ENCODE assay signal across 13 cellular contexts in genomic region chr10:69336952-69337311, GRCh38. TPM values are rescaled to one million over a fixed set of nuclear protein-coding genes. Genes with fewer than 3 reads are reported as not detected.
DNase-seq lines count a peak whose midpoint lies in the region; ATAC-seq and TF ChIP-seq lines count a peak whose summit lies in the region.
"Had no signal": no experiment of that assay in that cellular context is flagged by ENCODE, and none has a peak within 500 bp of the region (broad histone marks: within the 10 kb centered on the region; RNA-seq: fewer than 3 reads in every experiment).

No MANE protein-coding gene starts in this region.

- H3K4me3 Mint-ChIP-seq in T-helper 17 cell (no peak overlapping the region), glutamatergic neuron (ENCODE audit: unreplicated experiment) (no peak overlapping the region)
- H3K4me3 Mint-ChIP-seq: activated T-helper 1 cell treated with anti-CD3 and anti-CD28 coated beads, Interleukin-12 subunit alpha, Interleukin-12 subunit beta, Interleukin-2, Interleukin-4 antibody, amounts not matched to agents 30 ng/mL and 10 ng/mL and 1 ng/mL, durations not matched to agents 14 hours and 24 hours and 36 hours; CD8-positive, alpha-beta T cell; stimulated activated memory B cell treated with anti-CD40 and anti-IgM and Interleukin-4, amounts not matched to agents 10 μg/mL and 1 μg/mL and 100 μg/mL, for 72 hours had no signal

- no peak for ATAC-seq in T-helper 17 cell
- ATAC-seq in HG03565 (IDR thresholded peaks at IDR 0.05; ENCODE audit: unreplicated experiment): no peak
- ATAC-seq in HG02678 (IDR thresholded peaks at IDR 0.05; ENCODE audit: unreplicated experiment): no peak
- ATAC-seq: CD8-positive, alpha-beta T cell; stimulated activated memory B cell treated with anti-CD40 and anti-IgM and Interleukin-4, amounts not matched to agents 10 μg/mL and 1 μg/mL and 100 μg/mL, for 72 hours had no signal

- H3K4me1 ChIP-seq in BLaER1: peaks cover 91% of the 10 kb centered on the region
- peaks cover 0 to 91% (median 75%) of the 10 kb centered on the region in 4 donors for H3K4me1 ChIP-seq in sigmoid colon

- H3K4me1 Mint-ChIP-seq in T-helper 17 cell: peaks cover 47% of the 10 kb centered on the region
- peaks cover 61% of the 10 kb centered on the region for H3K4me1 Mint-ChIP-seq in glutamatergic neuron (ENCODE audit: low read depth, unreplicated experiment)

- no peak overlapping the region for H3K9ac ChIP-seq in BLaER1

- TF ChIP-seq POLR2A in sigmoid colon (IDR thresholded peaks at IDR 0.05): no peak

- H3K27me3 ChIP-seq in BLaER1: no peaks in the 10 kb centered on the region
- H3K27me3 ChIP-seq in sigmoid colon: no peaks in the 10 kb centered on the region

- H3K4me3 ChIP-seq in BLaER1: no peak overlapping the region
- no peak overlapping the region for H3K4me3 ChIP-seq in sigmoid colon

- 90 to 94% methylated on average over 2 of the region's 2 CpGs for WGBS in sigmoid colon, 2 donors

- no peaks in the 10 kb centered on the region for H3K36me3 Mint-ChIP-seq in T-helper 17 cell (ENCODE audit: low read depth)
- no peaks in the 10 kb centered on the region for H3K36me3 Mint-ChIP-seq in glutamatergic neuron (ENCODE audit: unreplicated experiment)

- peaks cover 7% of the 10 kb centered on the region for H3K9me3 Mint-ChIP-seq in glutamatergic neuron (ENCODE audit: unreplicated experiment)
- H3K9me3 Mint-ChIP-seq: activated T-helper 1 cell treated with anti-CD3 and anti-CD28 coated beads, Interleukin-12 subunit alpha, Interleukin-12 subunit beta, Interleukin-2, Interleukin-4 antibody, amounts not matched to agents 30 ng/mL and 10 ng/mL and 1 ng/mL, durations not matched to agents 14 hours and 24 hours and 36 hours; CD8-positive, alpha-beta T cell; stimulated activated memory B cell treated with anti-CD40 and anti-IgM and Interleukin-4, amounts not matched to agents 10 μg/mL and 1 μg/mL and 100 μg/mL, for 72 hours had no signal

- H3K27ac Mint-ChIP-seq in T-helper 17 cell: peak overlapping the region; percentile 87
- H3K27ac Mint-ChIP-seq in glutamatergic neuron (ENCODE audit: unreplicated experiment): peak overlapping the region; percentile 91
- H3K27ac Mint-ChIP-seq: activated T-helper 1 cell treated with anti-CD3 and anti-CD28 coated beads, Interleukin-12 subunit alpha, Interleukin-12 subunit beta, Interleukin-2, Interleukin-4 antibody, amounts not matched to agents 30 ng/mL and 10 ng/mL and 1 ng/mL, durations not matched to agents 14 hours and 24 hours and 36 hours; CD8-positive, alpha-beta T cell; stimulated activated memory B cell treated with anti-CD40 and anti-IgM and Interleukin-4, amounts not matched to agents 10 μg/mL and 1 μg/mL and 100 μg/mL, for 72 hours had no signal

- TF ChIP-seq CTCF in glutamatergic neuron (IDR thresholded peaks at IDR 0.05; ENCODE audit: partially characterized antibody, unreplicated experiment) (no peak), sigmoid colon (IDR thresholded peaks at IDR 0.05) (no peak)

- H3K4me2 ChIP-seq in BLaER1: peak overlapping the region; percentile 71

- no peak for TF ChIP-seq EP300 in sigmoid colon (IDR thresholded peaks at IDR 0.05)

- H3K27ac ChIP-seq in BLaER1 (peak overlapping the region; percentile 69), sigmoid colon (peak overlapping the region in 3 of 4 donors; percentile 59 to 69 (median 65))

- intact Hi-C loops in sigmoid colon (cut with DNase I): no loop called here

- DNase-seq in T-helper 17 cell (no peak), glutamatergic neuron (no peak), sigmoid colon (no peak), NCI-H2081 (lab: John Stamatoyannopoulos, UW) (no peak), NCI-H187 treated with DMSO at 0.1 percent for 48 hours (lab: John Stamatoyannopoulos, UW) (no peak)
- DNase-seq: CD8-positive, alpha-beta T cell; midbrain; SHP77 treated with DMSO at 0.1 percent for 48 hours had no signal

- no peaks in the 10 kb centered on the region for H3K9me3 ChIP-seq in BLaER1
- H3K9me3 ChIP-seq in T-helper 17 cell (ENCODE audit: control insufficient read depth, low read length, poor library complexity, severe bottlenecking): no peaks in the 10 kb centered on the region
- no peaks in the 10 kb centered on the region for H3K9me3 ChIP-seq in sigmoid colon

- H4K20me1 ChIP-seq in BLaER1: peaks cover 42% of the 10 kb centered on the region

- H3K27me3 Mint-ChIP-seq in T-helper 17 cell: no peaks in the 10 kb centered on the region
- peaks cover 6% of the 10 kb centered on the region for H3K27me3 Mint-ChIP-seq in glutamatergic neuron (ENCODE audit: unreplicated experiment)
- H3K27me3 Mint-ChIP-seq: stimulated activated memory B cell treated with anti-CD40 and anti-IgM and Interleukin-4, amounts not matched to agents 10 μg/mL and 1 μg/mL and 100 μg/mL, for 72 hours had no signal

- H3K36me3 ChIP-seq in BLaER1: peaks cover 16% of the 10 kb centered on the region; the same call in 1 of the 2 replicates
- H3K36me3 ChIP-seq in sigmoid colon: no peaks in the 10 kb centered on the region

RNA-seq across cellular contexts. Expression of gene HK1, which starts 58.6 kb away (rescaled TPM):
- total RNA-seq in T-helper 17 cell (100 to 1,000 TPM in 1 of 2 donors, 10 to 100 TPM in 1; 91.0 to 104 TPM), glutamatergic neuron (ENCODE audit: unreplicated experiment) (240 TPM), sigmoid colon (10 to 100 TPM; 60.7 to 74.9 (median 69.1) TPM)
- 10 to 100 TPM; 23.4 to 65.8 (median 34.4) TPM for polyA plus RNA-seq in sigmoid colon
